ENCODE assay signal across 19 cellular contexts in genomic region chr11:122750047-122750446, GRCh38.
DNase-seq lines count a peak whose midpoint lies in the region; ATAC-seq, FAIRE-seq and TF ChIP-seq lines count a peak whose summit lies in the region.
"Had no signal": no experiment of that assay in that cellular context is flagged by ENCODE, and none has a peak within 500 bp of the region (broad histone marks: within the 10 kb centered on the region; RNA-seq: fewer than 3 reads in every experiment).

No MANE protein-coding gene starts in this region.

- DNase-seq in activated naive CD8-positive, alpha-beta T cell treated with anti-CD3 and anti-CD28 coated beads for 36 hours: no peak
- no peak for DNase-seq in activated naive CD8-positive, alpha-beta T cell treated with anti-CD3 and anti-CD28 coated beads, Interleukin-2, amount 50 U/mL, for 24 hours
- DNase-seq in K562 (ENCODE audit: extremely low read depth in 1 of 4, low spot score in 3 of 4) (peak; percentile 6 to 19 (median 18)), globus pallidus (ENCODE audit: low spot score) (no peak), hepatic stellate cell (ENCODE audit: low spot score) (no peak), NCI-H774 (lab: John Stamatoyannopoulos, UW) (no peak), NCI-H226 (no peak)
- DNase-seq: Calu3, DMS53, KBM-7, NCI-H1092, NCI-H2227 treated with DMSO at 0.1 percent for 48 hours, NCI-H524 treated with DMSO at 0.1 percent for 48 hours, OCI-M1, RPMI8226 had no signal

- no peaks in the 10 kb centered on the region for H3K9me3 Mint-ChIP-seq in activated naive CD8-positive, alpha-beta T cell treated with anti-CD3 and anti-CD28 coated beads for 36 hours
- no peaks in the 10 kb centered on the region for H3K9me3 Mint-ChIP-seq in activated naive CD8-positive, alpha-beta T cell treated with anti-CD3 and anti-CD28 coated beads, Interleukin-2, amount 50 U/mL, for 24 hours

- H3K27ac Mint-ChIP-seq in activated naive CD8-positive, alpha-beta T cell treated with anti-CD3 and anti-CD28 coated beads for 36 hours: peak overlapping the region; percentile 31
- H3K27ac Mint-ChIP-seq in activated naive CD8-positive, alpha-beta T cell treated with anti-CD3 and anti-CD28 coated beads, Interleukin-2, amount 50 U/mL, for 24 hours: no peak overlapping the region

- H3K36me3 ChIP-seq in KOPT-K1 (ENCODE audit: insufficient read depth, low read length) (peaks cover 22% of the 10 kb centered on the region; the same call in 1 of the 2 replicates), K562 (ENCODE audit: control insufficient read depth, insufficient read depth, low read length) (no peaks in the 10 kb centered on the region)
- H3K36me3 ChIP-seq: SJSA1 had no signal

- in situ Hi-C loops in K562 (cut with MboI): no loop called here

- no peak for TF ChIP-seq EP300 in K562 (IDR thresholded peaks at IDR 0.05; ENCODE audit: low read length)

- H3K79me2 ChIP-seq in K562 (ENCODE audit: control insufficient read depth, insufficient read depth, low read length): no peaks in the 10 kb centered on the region

- TF ChIP-seq POLR2A in K562 (conservative IDR thresholded peaks at IDR 0.05): no peak

- H3K9me1 ChIP-seq in K562 (ENCODE audit: control insufficient read depth, insufficient read depth, low read length): no peaks in the 10 kb centered on the region

- no peaks in the 10 kb centered on the region for H4K20me1 ChIP-seq in K562 (replicated peaks; ENCODE audit: control insufficient read depth, insufficient read depth, low read length)

- POLR2A ChIA-PET in K562 (lab: Yijun Ruan, JAX): no interaction called here

- no peak for ATAC-seq in activated naive CD8-positive, alpha-beta T cell treated with anti-CD3 and anti-CD28 coated beads, Interleukin-2, amount 50 U/mL, for 24 hours
- no peak for ATAC-seq in K562
- ATAC-seq: A549 had no signal

- no peaks in the 10 kb centered on the region for H3K27me3 Mint-ChIP-seq in activated naive CD8-positive, alpha-beta T cell treated with anti-CD3 and anti-CD28 coated beads for 36 hours
- no peaks in the 10 kb centered on the region for H3K27me3 Mint-ChIP-seq in activated naive CD8-positive, alpha-beta T cell treated with anti-CD3 and anti-CD28 coated beads, Interleukin-2, amount 50 U/mL, for 24 hours

- no peak overlapping the region for H3K4me3 ChIP-seq in K562
- H3K4me3 ChIP-seq: A549, SJSA1 had no signal

- H3K27ac ChIP-seq in KOPT-K1 (ENCODE audit: low read depth, low read length, poor library complexity, severe bottlenecking) (peak overlapping the region; percentile 99), K562 (ENCODE audit: extremely low read depth, low read depth, low read length) (no peak overlapping the region)
- H3K27ac ChIP-seq: A549 had no signal

- H3K4me3 Mint-ChIP-seq in activated naive CD8-positive, alpha-beta T cell treated with anti-CD3 and anti-CD28 coated beads for 36 hours: no peak overlapping the region
- no peak overlapping the region for H3K4me3 Mint-ChIP-seq in activated naive CD8-positive, alpha-beta T cell treated with anti-CD3 and anti-CD28 coated beads, Interleukin-2, amount 50 U/mL, for 24 hours

- TF ChIP-seq CTCF in K562 (IDR thresholded peaks at IDR 0.05 in 2 of 3, conservative IDR thresholded peaks at IDR 0.05 in 1 of 3; ENCODE audit: insufficient read depth in 2 of 3, low read depth in 1 of 3, low read length in 3 of 3): no peak

- no peak for FAIRE-seq in K562 (lab: Jason Lieb, UNC)
- FAIRE-seq: A549, H1 had no signal

- 2% methylated on average over 5 of the region's 5 CpGs for WGBS in K562 (ENCODE audit: insufficient coverage, low coverage, missing lambda C conversion rate)

- H3K27me3 ChIP-seq in K562 (ENCODE audit: control insufficient read depth in 2 of 2, insufficient read depth in 2 of 2, low read length in 2 of 2): peaks cover 5 to 32% of the 10 kb centered on the region in 2 experiments
- H3K27me3 ChIP-seq: SJSA1 had no signal

- peaks cover 13% of the 10 kb centered on the region for H3K36me3 Mint-ChIP-seq in activated naive CD8-positive, alpha-beta T cell treated with anti-CD3 and anti-CD28 coated beads for 36 hours
- peaks cover 10% of the 10 kb centered on the region for H3K36me3 Mint-ChIP-seq in activated naive CD8-positive, alpha-beta T cell treated with anti-CD3 and anti-CD28 coated beads, Interleukin-2, amount 50 U/mL, for 24 hours (ENCODE audit: low read depth)

- no peak for TF ChIP-seq RAD21 in K562 (CRISPR knock-in tag; conservative IDR thresholded peaks at IDR 0.05 in 1 of 2, IDR thresholded peaks at IDR 0.05 in 1 of 2)

- H2AFZ ChIP-seq in K562 (ENCODE audit: low read depth, low read length): no peak overlapping the region

- peaks cover 52% of the 10 kb centered on the region for H3K4me1 Mint-ChIP-seq in activated naive CD8-positive, alpha-beta T cell treated with anti-CD3 and anti-CD28 coated beads for 36 hours
- H3K4me1 Mint-ChIP-seq in activated naive CD8-positive, alpha-beta T cell treated with anti-CD3 and anti-CD28 coated beads, Interleukin-2, amount 50 U/mL, for 24 hours: peaks cover 23% of the 10 kb centered on the region

- H3K9me3 ChIP-seq in KOPT-K1 (ENCODE audit: insufficient read depth, low read length, poor library complexity, severe bottlenecking): no peaks in the 10 kb centered on the region
- H3K9me3 ChIP-seq in K562 (replicated peaks; ENCODE audit: control insufficient read depth, insufficient read depth, low read depth, low read length): no peaks in the 10 kb centered on the region
- H3K9me3 ChIP-seq: A549, SJSA1 had no signal

- H3K4me1 ChIP-seq in K562 (replicated peaks in 1 of 2; ENCODE audit: control insufficient read depth in 2 of 2, insufficient read depth in 2 of 2, low read length in 2 of 2): peaks cover 0 to 8% of the 10 kb centered on the region in 2 experiments; a peak in 2 of 5 replicates

- H3K4me2 ChIP-seq in K562 (ENCODE audit: insufficient read depth, low read length): no peak overlapping the region
- H3K4me2 ChIP-seq: A549 had no signal

- no TSS peak for BruUV-seq in K562 (replicated peaks; lab: Mats Ljungman, UMichigan)

- CTCF ChIA-PET in K562 (lab: Yijun Ruan, JAX; ENCODE audit: low intra/inter-chr PET ratio): no interaction called here

- no peak overlapping the region for H3K9ac ChIP-seq in K562 (ENCODE audit: insufficient read depth in 1 of 2, low read depth in 2 of 2, low read length in 2 of 2)

- intact Hi-C loops in K562 (cut with micrococcal nuclease): no loop called here

TF ChIP-seq in K562, 482 proteins besides CTCF, POLR2A, EP300 and RAD21:
- TF ChIP-seq ZNF3 (CRISPR knock-in tag; IDR thresholded peaks at IDR 0.05): no peak
- no peak for TF ChIP-seq LARP7 (IDR thresholded peaks at IDR 0.05)
- no peak for TF ChIP-seq ZZZ3 (IDR thresholded peaks at IDR 0.05)
- TF ChIP-seq NR3C1 (CRISPR knock-in tag; IDR thresholded peaks at IDR 0.05): no peak
- no peak for TF ChIP-seq ZFP30 (CRISPR knock-in tag; IDR thresholded peaks at IDR 0.05; ENCODE audit: borderline replicate concordance)
- TF ChIP-seq, protein P1, sequence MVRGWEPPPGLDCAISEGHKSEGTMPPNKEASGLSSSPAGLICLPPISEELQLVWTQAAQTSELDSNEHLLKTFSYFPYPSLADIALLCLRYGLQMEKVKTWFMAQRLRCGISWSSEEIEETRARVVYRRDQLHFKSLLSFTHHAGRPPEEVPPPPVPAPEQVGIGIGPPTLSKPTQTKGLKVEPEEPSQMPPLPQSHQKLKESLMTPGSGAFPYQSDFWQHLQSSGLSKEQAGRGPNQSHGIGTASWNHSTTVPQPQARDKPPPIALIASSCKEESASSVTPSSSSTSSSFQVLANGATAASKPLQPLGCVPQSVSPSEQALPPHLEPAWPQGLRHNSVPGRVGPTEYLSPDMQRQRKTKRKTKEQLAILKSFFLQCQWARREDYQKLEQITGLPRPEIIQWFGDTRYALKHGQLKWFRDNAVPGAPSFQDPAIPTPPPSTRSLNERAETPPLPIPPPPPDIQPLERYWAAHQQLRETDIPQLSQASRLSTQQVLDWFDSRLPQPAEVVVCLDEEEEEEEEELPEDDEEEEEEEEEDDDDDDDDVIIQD (CRISPR knock-in tag; IDR thresholded peaks at IDR 0.05): no peak
- no peak for TF ChIP-seq ZNF445 (CRISPR knock-in tag; IDR thresholded peaks at IDR 0.05; ENCODE audit: low read depth)

Comparison
In these comparisons a context has a peak if more than half of its experiments do, and no peak if none do; other contexts are left out.
1. DNase-seq: peak in K562 (4 of 4); none in activated naive CD8-positive, alpha-beta T cell treated with anti-CD3 and anti-CD28 coated beads for 36 hours (single experiment), activated naive CD8-positive, alpha-beta T cell treated with anti-CD3 and anti-CD28 coated beads, Interleukin-2, amount 50 U/mL, for 24 hours (single experiment), globus pallidus (single experiment), hepatic stellate cell (single experiment), NCI-H774 (single experiment) and NCI-H226 (single experiment).